In genomic region chr18:37265382-37265781, GRCh38 we compare ENCODE assay signal across 23 cellular contexts.
"Had no signal": no experiment of that assay in that cellular context is flagged by ENCODE, and none has a peak within 500 bp of the region (broad histone marks: within the 10 kb centered on the region; RNA-seq: fewer than 3 reads in every experiment).

No MANE protein-coding gene starts in this region.

- FAIRE-seq: colon, TTC549 had no signal

- H3K36me3 Mint-ChIP-seq: activated CD4-positive, alpha-beta memory T cell treated with anti-CD3 and anti-CD28 coated beads for 36 hours; activated naive CD4-positive, alpha-beta T cell treated with anti-CD3 and anti-CD28 coated beads, Interleukin-2, amount 10 ng/mL, durations not matched to agents 7 days and 5 days; activated naive CD8-positive, alpha-beta T cell treated with anti-CD3 and anti-CD28 coated beads for 36 hours; T-cell had no signal

- H3K27me3 Mint-ChIP-seq: activated CD4-positive, alpha-beta T cell treated with anti-CD3 and anti-CD28 coated beads, Interleukin-2, amount 10 ng/mL, durations not matched to agents 7 days and 5 days; activated naive CD4-positive, alpha-beta T cell treated with anti-CD3 and anti-CD28 coated beads, Interleukin-2, amount 10 ng/mL, durations not matched to agents 7 days and 5 days had no signal

- ATAC-seq: T-cell had no signal

- H3K4me1 Mint-ChIP-seq: activated CD4-positive, alpha-beta T cell treated with anti-CD3 and anti-CD28 coated beads, Interleukin-2, amount 10 ng/mL, durations not matched to agents 7 days and 5 days; activated naive CD4-positive, alpha-beta T cell treated with anti-CD3 and anti-CD28 coated beads, Interleukin-2, amount 10 ng/mL, durations not matched to agents 7 days and 5 days; activated naive CD8-positive, alpha-beta T cell treated with anti-CD3 and anti-CD28 coated beads for 36 hours; T-cell had no signal

- DNase-seq: activated CD4-positive, alpha-beta memory T cell treated with anti-CD3 and anti-CD28 coated beads for 36 hours; activated CD4-positive, alpha-beta T cell treated with anti-CD3 and anti-CD28 coated beads, Interleukin-2, amount 10 ng/mL, durations not matched to agents 7 days and 5 days; activated CD4-positive, CD25-positive, alpha-beta regulatory T cell; activated CD8-positive, alpha-beta memory T cell treated with anti-CD3 and anti-CD28 coated beads for 24 hours; activated gamma-delta T cell treated with Interleukin-2 at 50 U/mL for 16 hours; activated naive CD4-positive, alpha-beta T cell treated with anti-CD3 and anti-CD28 coated beads, Interleukin-2, amount 10 ng/mL, durations not matched to agents 7 days and 5 days; activated naive CD8-positive, alpha-beta T cell treated with anti-CD3 and anti-CD28 coated beads for 36 hours; activated T-cell treated with anti-CD3 and anti-CD28 coated beads, Interleukin-2, amount 50 U/mL, for 48 hours; brain microvascular endothelial cell; MG63; MV-4-11; NCI-H1105 treated with DMSO at 0.1 percent for 48 hours; NCI-H2029; NCI-H526; NCI-H82; Peyer's patch; SHP77 treated with DMSO at 0.1 percent for 48 hours; T-cell; T-helper 2 cell; T1000 had no signal

- H3K27ac Mint-ChIP-seq: activated CD4-positive, alpha-beta memory T cell treated with anti-CD3 and anti-CD28 coated beads for 36 hours; activated CD4-positive, alpha-beta T cell treated with anti-CD3 and anti-CD28 coated beads, Interleukin-2, amount 10 ng/mL, durations not matched to agents 7 days and 5 days; activated naive CD4-positive, alpha-beta T cell treated with anti-CD3 and anti-CD28 coated beads, Interleukin-2, amount 10 ng/mL, durations not matched to agents 7 days and 5 days; activated naive CD8-positive, alpha-beta T cell treated with anti-CD3 and anti-CD28 coated beads for 36 hours; activated T-helper 2 cell treated with anti-CD3 and anti-CD28 coated beads, Interferon-gamma antibody, Interleukin-2, Interleukin-4, amounts not matched to agents 10 μg/mL and 5 μg/mL and 100 μg/mL, durations not matched to agents 14 hours and 24 hours and 36 hours; T-cell had no signal

- H3K9me3 Mint-ChIP-seq: activated CD4-positive, alpha-beta T cell treated with anti-CD3 and anti-CD28 coated beads, Interleukin-2, amount 10 ng/mL, durations not matched to agents 7 days and 5 days; activated naive CD8-positive, alpha-beta T cell treated with anti-CD3 and anti-CD28 coated beads for 36 hours; activated T-helper 2 cell treated with anti-CD3 and anti-CD28 coated beads, Interferon-gamma antibody, Interleukin-2, Interleukin-4, amounts not matched to agents 10 μg/mL and 5 μg/mL and 100 μg/mL, durations not matched to agents 14 hours and 24 hours and 36 hours had no signal

- H3K4me3 Mint-ChIP-seq: activated CD4-positive, alpha-beta memory T cell treated with anti-CD3 and anti-CD28 coated beads for 36 hours; activated CD4-positive, alpha-beta T cell treated with anti-CD3 and anti-CD28 coated beads, Interleukin-2, amount 10 ng/mL, durations not matched to agents 7 days and 5 days; activated naive CD4-positive, alpha-beta T cell treated with anti-CD3 and anti-CD28 coated beads, Interleukin-2, amount 10 ng/mL, durations not matched to agents 7 days and 5 days; activated naive CD8-positive, alpha-beta T cell treated with anti-CD3 and anti-CD28 coated beads for 36 hours; T-cell had no signal
